In genomic region chr6:78797270-78797669, GRCh38 we compare ENCODE assay signal across 8 cellular contexts.
"Had no signal": no experiment of that assay in that cellular context is flagged by ENCODE, and none has a peak within 500 bp of the region (broad histone marks: within the 10 kb centered on the region; RNA-seq: fewer than 3 reads in every experiment).

No MANE protein-coding gene starts in this region.

- DNase-seq: GDM1, GF-D8 had no signal

- FAIRE-seq: G401.6, GM12878, GM12891, GM12892, GM18507, GM19239 had no signal

- ATAC-seq: GM12878 had no signal

- H3K4me3 ChIP-seq: GM12878 had no signal
